Comparison of ENCODE assay signal across 10 cellular contexts in the genomic region with DNA sequence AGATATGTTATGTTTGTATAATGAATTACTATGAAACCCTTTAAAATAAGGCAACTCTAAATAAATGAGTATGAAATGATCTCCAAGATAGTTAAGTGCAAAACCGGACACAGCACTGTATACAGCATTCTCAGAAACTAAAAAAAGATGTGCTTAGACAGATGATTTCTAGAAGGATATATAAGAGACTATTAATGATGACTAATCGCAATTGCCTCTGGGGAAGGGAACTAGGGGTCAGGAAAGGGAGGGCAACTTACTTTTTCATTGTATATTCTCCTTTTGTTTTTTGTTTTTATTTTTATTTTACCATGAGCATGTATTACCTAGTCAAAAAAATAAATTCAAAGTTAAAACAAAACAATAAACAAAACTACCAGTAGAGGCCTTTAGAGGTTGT. TPM values are rescaled to one million over a fixed set of nuclear protein-coding genes. Genes with fewer than 3 reads are reported as not detected.
"Had no signal": no experiment of that assay in that cellular context is flagged by ENCODE, and none has a peak within 500 bp of the region (broad histone marks: within the 10 kb centered on the region; RNA-seq: fewer than 3 reads in every experiment).

No MANE protein-coding gene starts in this region.

- H3K4me3 ChIP-seq: K562 had no signal

- H3K27ac ChIP-seq: HL-60, KMS-11 had no signal

- FAIRE-seq: HTR-8/SVneo, K562 had no signal

- H3K4me2 ChIP-seq: KMS-11 had no signal

- ATAC-seq: K562 had no signal

- DNase-seq: IMR-90, KBM-7, KG1 had no signal

- H3K9ac ChIP-seq: KMS-11 had no signal

RNA-seq across cellular contexts. Expression of a gene that starts 12.8 kb away (rescaled TPM):
- total RNA-seq: HT-29, HT1080, IMR-90 had no signal
- polyA plus RNA-seq: IgD-negative memory B cell, IMR-90 had no signal

RNA-seq across cellular contexts. Expression of a gene that starts 12.8 kb away (rescaled TPM):
- total RNA-seq: HT-29, HT1080, IMR-90, K562 had no signal
- polyA plus RNA-seq: IgD-negative memory B cell, IMR-90, K562 had no signal
